Comparison of ENCODE assay signal across 22 cellular contexts in the genomic region with DNA sequence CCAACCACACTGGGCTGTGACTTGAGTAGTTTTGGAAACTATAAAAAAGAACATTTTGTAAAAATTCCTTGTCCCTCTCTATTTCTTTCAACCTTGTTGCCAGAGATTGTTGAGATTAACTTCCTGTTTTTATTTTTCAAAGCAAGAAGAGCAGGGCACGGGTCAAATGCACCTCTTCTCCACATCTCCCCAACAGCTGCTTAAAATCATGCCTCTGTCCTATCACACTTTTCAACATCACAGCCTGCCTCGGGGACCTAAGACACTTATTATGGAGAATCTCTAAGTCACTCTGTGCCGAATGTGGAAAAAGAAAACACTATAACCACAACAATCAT.
A peak's percentile ranks its signal among the peaks of the same experiment; 100 is the strongest.
DNase-seq lines count a peak whose midpoint lies in the region; ATAC-seq and TF ChIP-seq lines count a peak whose summit lies in the region.
"Had no signal": no experiment of that assay in that cellular context is flagged by ENCODE, and none has a peak within 500 bp of the region (broad histone marks: within the 10 kb centered on the region; RNA-seq: fewer than 3 reads in every experiment).

No MANE protein-coding gene starts in this region.

- intact Hi-C loops in uterus (cut with DNase I; ENCODE audit: low total_unique reads): no loop called here

- H3K36me3 ChIP-seq in adipocyte (ENCODE audit: control insufficient read depth, insufficient read depth, low read length, severe bottlenecking) (no peaks in the 10 kb centered on the region), uterus (no peaks in the 10 kb centered on the region)

- H3K4me3 ChIP-seq in adipocyte (ENCODE audit: low read length) (no peak overlapping the region), fibroblast of villous mesenchyme (ENCODE audit: low read depth, low read length) (no peak overlapping the region), uterus (no peak overlapping the region)
- H3K4me3 ChIP-seq: A549 had no signal

- TF ChIP-seq POLR2A in uterus (IDR thresholded peaks at IDR 0.05): no peak

- TF ChIP-seq CTCF in fibroblast of villous mesenchyme (IDR thresholded peaks at IDR 0.05; ENCODE audit: insufficient read depth, low read depth, low read length) (no peak), uterus (IDR thresholded peaks at IDR 0.05) (no peak)

- DNase-seq in adipocyte (ENCODE audit: low read depth) (no peak), fibroblast of villous mesenchyme (ENCODE audit: low read depth) (peak; percentile 29), uterus (no peak), NCI-H187 treated with DMSO at 0.1 percent for 48 hours (lab: John Stamatoyannopoulos, UW) (no peak), NCI-H128 (lab: John Stamatoyannopoulos, UW; ENCODE audit: unreplicated experiment) (no peak), NCI-H146 (lab: John Stamatoyannopoulos, UW) (no peak)
- DNase-seq: C1 segment of cervical spinal cord; CD4-positive, alpha-beta memory T cell; COR-L47; KBM-7; NCI-H1092 treated with DMSO at 0.1 percent for 48 hours; NCI-H1436 treated with DMSO at 0.1 percent for 48 hours; NCI-H2029; NCI-H446 treated with DMSO at 0.1 percent for 48 hours; NCI-H526 treated with DMSO at 0.1 percent for 48 hours; SHP77; T-cell had no signal

- H3K9me3 ChIP-seq in adipocyte (ENCODE audit: control insufficient read depth, low read length): no peaks in the 10 kb centered on the region
- no peaks in the 10 kb centered on the region for H3K9me3 ChIP-seq in uterus
- H3K9me3 ChIP-seq: A549 had no signal

- no peak overlapping the region for H3K27ac ChIP-seq in uterus
- H3K27ac ChIP-seq: A549, RWPE1 had no signal

- peak; percentile 36 for ATAC-seq in GM18868 (IDR thresholded peaks at IDR 0.05; ENCODE audit: unreplicated experiment)
- ATAC-seq in HG02884 (IDR thresholded peaks at IDR 0.05; ENCODE audit: unreplicated experiment): peak; percentile 45
- ATAC-seq: A549, Panc1, T-cell had no signal

- peak overlapping the region; percentile 80 for H3K9ac ChIP-seq in adipocyte (ENCODE audit: low read length)

- H3K27me3 ChIP-seq in adipocyte (replicated peaks; ENCODE audit: control insufficient read depth, insufficient read depth, low read length): no peaks in the 10 kb centered on the region
- no peaks in the 10 kb centered on the region for H3K27me3 ChIP-seq in uterus

- H3K4me1 ChIP-seq in adipocyte (ENCODE audit: control insufficient read depth, insufficient read depth, low read length) (peaks cover 70% of the 10 kb centered on the region), uterus (no peaks in the 10 kb centered on the region)
